In genomic region chr17:42895185-42895555, GRCh38 we compare ENCODE assay signal across 10 cellular contexts. TPM values are rescaled to one million over a fixed set of nuclear protein-coding genes. Genes with fewer than 3 reads are reported as not detected.
DNase-seq lines count a peak whose midpoint lies in the region; ATAC-seq, FAIRE-seq and TF ChIP-seq lines count a peak whose summit lies in the region.
"Had no signal": no experiment of that assay in that cellular context is flagged by ENCODE, and none has a peak within 500 bp of the region (broad histone marks: within the 10 kb centered on the region; RNA-seq: fewer than 3 reads in every experiment).

No MANE protein-coding gene starts in this region.

- no peak overlapping the region for H3K4me3 ChIP-seq in BJ (ENCODE audit: low read depth, low read length)
- no peak overlapping the region for H3K4me3 ChIP-seq in Panc1 (ENCODE audit: low read depth in 2 of 2, low read length in 2 of 2)
- H3K4me3 ChIP-seq in fibroblast of villous mesenchyme (ENCODE audit: low read depth, low read length), result no peak overlapping the region

- no peak for TF ChIP-seq POLR2A in GM12892 (IDR thresholded peaks at IDR 0.05; ENCODE audit: low read depth, low read length)

- H3K36me3 ChIP-seq in BJ (ENCODE audit: control insufficient read depth, insufficient read depth, low read length) (no peaks in the 10 kb centered on the region), Panc1 (ENCODE audit: control insufficient read depth, insufficient read depth, low read length) (no peaks in the 10 kb centered on the region)

- in situ Hi-C loops in Panc1 (cut with HindIII; ENCODE audit: low pct_unique_long_range_greater_than_20kb, low sequenced_read_pairs), result no loop called here

- FAIRE-seq in GM12892 (lab: Jason Lieb, UNC), result no peak
- FAIRE-seq: TTC549 had no signal

- POLR2A ChIA-PET in BJ (lab: Charles Lee), result no interaction called here
- POLR2A ChIA-PET in Panc1 (lab: Charles Lee), result interaction anchor here (0.6 kb wide), 1 partner anchor 113 kb away, joined by 11 read pairs; no protein-coding TSS in a partner anchor

- DNase-seq in BJ (ENCODE audit: low read depth) (peak; percentile 40), Panc1 (ENCODE audit: low read depth, low spot score) (peak; percentile 10), fibroblast of villous mesenchyme (ENCODE audit: low read depth) (peak; percentile 48), posterior cingulate gyrus (peak in 7 of 10 donors; percentile 14 to 89 (median 46)), GM12892 (ENCODE audit: insufficient read length) (no peak), NCI-H82 treated with DMSO at 0.1 percent for 48 hours (lab: John Stamatoyannopoulos, UW; ENCODE audit: unreplicated experiment) (no peak)
- no peak for DNase-seq in stimulated activated CD4-positive, alpha-beta T cell treated with anti-CD3 and anti-CD28 coated beads, Interleukin-2, amount 100 ng/mL, for 24 hours
- DNase-seq: naive B cell had no signal

- ATAC-seq in Panc1 (peak; percentile 89), GM18909 (IDR thresholded peaks at IDR 0.05; ENCODE audit: poor library complexity, unreplicated experiment) (no peak)

- TF ChIP-seq CTCF in BJ (IDR thresholded peaks at IDR 0.05; ENCODE audit: insufficient read depth, low read depth, low read length) (no peak), Panc1 (IDR thresholded peaks at IDR 0.05) (no peak), fibroblast of villous mesenchyme (IDR thresholded peaks at IDR 0.05; ENCODE audit: insufficient read depth, low read depth, low read length) (no peak)

- no peak overlapping the region for H3K27ac ChIP-seq in Panc1 (ENCODE audit: low read length)

- H3K4me1 ChIP-seq in Panc1 (ENCODE audit: control insufficient read depth, insufficient read depth, low read length), result no peaks in the 10 kb centered on the region

- intact Hi-C loops in Panc1 (cut with micrococcal nuclease; ENCODE audit: unreplicated experiment) (no loop called here), posterior cingulate gyrus (cut with DNase I) (no loop called here)

- H3K9me3 ChIP-seq in Panc1 (ENCODE audit: control insufficient read depth, insufficient read depth, low read depth, low read length), result no peaks in the 10 kb centered on the region

- no TSS peak for BruUV-seq in Panc1 (replicated peaks; lab: Mats Ljungman, UMichigan)

- H3K27me3 ChIP-seq in BJ (ENCODE audit: control insufficient read depth, insufficient read depth, low read length) (no peaks in the 10 kb centered on the region; the same call in 1 of the 2 replicates), Panc1 (ENCODE audit: control insufficient read depth, insufficient read depth, low read length) (no peaks in the 10 kb centered on the region)

- CTCF ChIA-PET in BJ (lab: Yijun Ruan, JAX) (interaction anchor here (0.6 to 0.8 kb wide), 2 partner anchors 12 to 78 kb away, joined by 3 read pairs; no protein-coding TSS in a partner anchor), Panc1 (lab: Charles Lee) (no interaction called here)

RNA-seq across cellular contexts. Expression of gene G6PC1, which starts 5.4 kb away (rescaled TPM):
- not detected in 2 replicates for polyA plus RNA-seq in BJ (2011; rRNA removed)
- polyA minus RNA-seq in BJ (2011; rRNA and poly(A)+ RNA removed), result not detected in 2 replicates
- total RNA-seq in Panc1 (2021; ENCODE audit: unreplicated experiment), result 0.08 TPM
- not detected for polyA plus RNA-seq in Panc1 (2012; ENCODE audit: insufficient read length)
- total RNA-seq in fibroblast of villous mesenchyme, result not detected in 2 replicates
- polyA plus RNA-seq in GM12892 (2012; ENCODE audit: missing spikeins), result 0.38 TPM

RNA-seq across cellular contexts. Expression of gene AOC3, which starts 44.2 kb away (rescaled TPM):
- polyA plus RNA-seq in BJ (2011; rRNA removed), result 0.10 and 0.22 TPM in 2 replicates
- polyA minus RNA-seq in BJ (2011; rRNA and poly(A)+ RNA removed), result 0.15 TPM in 1 of 2 replicates, not detected in the other
- total RNA-seq in Panc1 (2021; ENCODE audit: unreplicated experiment) (0.21 TPM), fibroblast of villous mesenchyme (under 0.01 and 0.32 TPM in 2 replicates)
- polyA plus RNA-seq in Panc1 (2012; ENCODE audit: insufficient read length), result 0.16 TPM
- polyA plus RNA-seq in GM12892 (2012; ENCODE audit: missing spikeins), result 0.89 TPM

RNA-seq across cellular contexts. Expression of gene AOC2, which starts 50.8 kb away (rescaled TPM):
- polyA plus RNA-seq in BJ (2011; rRNA removed), result 0.37 and 0.43 TPM in 2 replicates
- polyA minus RNA-seq in BJ (2011; rRNA and poly(A)+ RNA removed), result 0.57 and 1.1 TPM in 2 replicates
- total RNA-seq in Panc1 (2021; ENCODE audit: unreplicated experiment), result 0.85 TPM
- 0.57 TPM for polyA plus RNA-seq in Panc1 (2012; ENCODE audit: insufficient read length)
- total RNA-seq in fibroblast of villous mesenchyme, result 0.43 and 0.64 TPM in 2 replicates
- polyA plus RNA-seq in GM12892 (2012; ENCODE audit: missing spikeins), result 0.89 TPM

Comparison
In these comparisons a context has a peak if more than half of its experiments do, and no peak if none do; other contexts are left out.
1. DNase-seq: peak in BJ (single experiment), Panc1 (single experiment), fibroblast of villous mesenchyme (single experiment) and posterior cingulate gyrus (7 of 10); none in GM12892 (single experiment), NCI-H82 treated with DMSO at 0.1 percent for 48 hours (single experiment) and stimulated activated CD4-positive, alpha-beta T cell treated with anti-CD3 and anti-CD28 coated beads, Interleukin-2, amount 100 ng/mL, for 24 hours (0 of 2).